29 cellular contexts compared by ENCODE assay signal in the genomic region with DNA sequence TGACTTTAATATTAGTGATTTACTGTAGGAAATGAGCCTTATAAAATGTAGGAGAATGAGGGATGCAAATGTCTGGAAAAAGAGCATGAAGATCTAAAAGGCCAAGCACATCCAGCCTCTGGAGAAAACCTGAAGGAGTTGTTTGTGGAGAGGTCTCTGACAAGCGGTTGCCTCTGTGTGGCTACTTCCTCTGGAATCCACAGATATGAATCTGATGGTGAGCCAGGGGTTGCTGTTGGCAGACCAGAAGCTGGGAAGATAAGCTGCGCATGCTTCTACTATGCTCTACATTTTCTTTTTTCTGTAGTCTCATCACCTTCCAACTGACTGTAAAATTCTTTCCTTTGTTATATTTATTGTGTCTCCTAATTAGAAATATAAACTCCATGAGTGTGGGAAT.
"Had no signal": no experiment of that assay in that cellular context is flagged by ENCODE, and none has a peak within 500 bp of the region (broad histone marks: within the 10 kb centered on the region; RNA-seq: fewer than 3 reads in every experiment).

No MANE protein-coding gene starts in this region.

- ATAC-seq: activated CD4-positive, alpha-beta T cell treated with anti-CD3 and anti-CD28 coated beads for 36 hours; activated CD8-positive, alpha-beta memory T cell treated with anti-CD3 and anti-CD28 coated beads, Interleukin-2, amount 10 ng/mL, durations not matched to agents 7 days and 5 days; activated CD8-positive, alpha-beta T cell treated with anti-CD3 and anti-CD28 coated beads, Interleukin-2, amount 10 ng/mL, durations not matched to agents 7 days and 5 days; activated naive CD8-positive, alpha-beta T cell treated with anti-CD3 and anti-CD28 coated beads, Interleukin-2, amount 50 U/mL, for 24 hours; gastroesophageal sphincter; T-helper 17 cell had no signal

- DNase-seq: activated CD4-positive, alpha-beta memory T cell treated with anti-CD3 and anti-CD28 coated beads for 36 hours; activated CD4-positive, alpha-beta T cell treated with anti-CD3 and anti-CD28 coated beads for 36 hours; activated CD4-positive, alpha-beta T cell treated with anti-CD3 and anti-CD28 coated beads, Interleukin-2, amount 10 ng/mL, durations not matched to agents 24 days and 14 days; activated CD4-positive, CD25-positive, alpha-beta regulatory T cell; activated CD4-positive, CD25-positive, alpha-beta regulatory T cell treated with anti-CD3 and anti-CD28 coated beads, Interleukin-2, amount 50 U/mL, for 72 hours; activated CD8-positive, alpha-beta memory T cell treated with anti-CD3 and anti-CD28 coated beads, Interleukin-2, amount 10 ng/mL, durations not matched to agents 7 days and 5 days; activated CD8-positive, alpha-beta memory T cell treated with anti-CD3 and anti-CD28 coated beads, Interleukin-2, amount 50 U/mL, for 4 hours; activated CD8-positive, alpha-beta T cell treated with anti-CD3 and anti-CD28 coated beads, Interleukin-2, amount 10 ng/mL, durations not matched to agents 7 days and 5 days; activated effector memory CD4-positive, alpha-beta T cell treated with anti-CD3 and anti-CD28 coated beads, Interleukin-2, amount 50 U/mL, for 16 hours; activated naive CD4-positive, alpha-beta T cell treated with anti-CD3 and anti-CD28 coated beads for 36 hours; activated naive CD8-positive, alpha-beta T cell treated with anti-CD3 and anti-CD28 coated beads for 36 hours; activated naive CD8-positive, alpha-beta T cell treated with anti-CD3 and anti-CD28 coated beads, Interleukin-2, amount 50 U/mL, for 24 hours; activated T-cell treated with anti-CD3 and anti-CD28 coated beads, Interleukin-2, amount 50 U/mL, for 1 hour; activated T-cell treated with anti-CD3 and anti-CD28 coated beads, Interleukin-2, amount 50 U/mL, for 48 hours; adrenal gland; central memory CD4-positive, alpha-beta T cell; cerebellar nuclear complex; colonic mucosa; effector CD8-positive, alpha-beta T cell; esophagus squamous epithelium; foreskin melanocyte; T-helper 1 cell; T-helper 17 cell; T1000 had no signal

- H3K9me3 ChIP-seq: adrenal gland, ascending aorta, breast epithelium, colonic mucosa, esophagus squamous epithelium, gastroesophageal sphincter had no signal

- H3K27ac ChIP-seq: adrenal gland, ascending aorta, breast epithelium, cardiac muscle cell, colonic mucosa, epithelial cell of prostate, esophagus squamous epithelium, gastroesophageal sphincter had no signal

- H3K27me3 ChIP-seq: adrenal gland, ascending aorta, breast epithelium, cardiac muscle cell, colonic mucosa, esophagus squamous epithelium, gastroesophageal sphincter had no signal

- H3K4me3 ChIP-seq: adrenal gland, ascending aorta, breast epithelium, cardiac muscle cell, colonic mucosa, esophagus squamous epithelium, gastroesophageal sphincter had no signal

- H3K4me1 ChIP-seq: adrenal gland, ascending aorta, breast epithelium, colonic mucosa, esophagus squamous epithelium, gastroesophageal sphincter had no signal

- H3K36me3 ChIP-seq: adrenal gland, ascending aorta, breast epithelium, cardiac muscle cell, colonic mucosa, esophagus squamous epithelium, gastroesophageal sphincter had no signal
